Comparison of ENCODE assay signal across 1 cellular context in genomic region chr17:45247429-45248131, GRCh38.
TF ChIP-seq lines count a peak whose summit lies in the region.

No MANE protein-coding gene starts in this region.

TF ChIP-seq in HepG2, 621 proteins besides CTCF, POLR2A, EP300 and RAD21 (continued from another document and continues in another):
- TF ChIP-seq ZNF18 (CRISPR knock-in tag; IDR thresholded peaks at IDR 0.05; ENCODE audit: insufficient replicate concordance) = peak; percentile 71
- peak; percentile 31 for TF ChIP-seq MXD1 (CRISPR knock-in tag; IDR thresholded peaks at IDR 0.05)
- peak; percentile 45; the same call in 1 of the 2 replicates for TF ChIP-seq ETV5 (CRISPR knock-in tag; IDR thresholded peaks at IDR 0.05; ENCODE audit: borderline replicate concordance)
- TF ChIP-seq AGO1 (IDR thresholded peaks at IDR 0.05; ENCODE audit: low read depth, low read length, poor library complexity, severe bottlenecking) = no peak
- TF ChIP-seq ZNF530 (CRISPR knock-in tag; IDR thresholded peaks at IDR 0.05; ENCODE audit: low read depth) = no peak
- TF ChIP-seq SP2 (CRISPR knock-in tag; IDR thresholded peaks at IDR 0.05) = peak; percentile 48; the same call in 1 of the 2 replicates
- peak; percentile 34; the same call in 1 of the 2 replicates for TF ChIP-seq IRF2 (CRISPR knock-in tag; IDR thresholded peaks at IDR 0.05)
- TF ChIP-seq CENPX (CRISPR knock-in tag; IDR thresholded peaks at IDR 0.05) = no peak
- no peak for TF ChIP-seq ETV6 (CRISPR knock-in tag; conservative IDR thresholded peaks at IDR 0.05)
- TF ChIP-seq CBFB (CRISPR knock-in tag; IDR thresholded peaks at IDR 0.05) = no peak; the same call in 1 of the 2 replicates
- TF ChIP-seq TBL1XR1 (IDR thresholded peaks at IDR 0.05; ENCODE audit: borderline replicate concordance, low read length, partially characterized antibody) = no peak
- peak; percentile 59 for TF ChIP-seq MED8 (CRISPR knock-in tag; IDR thresholded peaks at IDR 0.05; ENCODE audit: insufficient replicate concordance)
- no peak for TF ChIP-seq SAFB2 (CRISPR knock-in tag; IDR thresholded peaks at IDR 0.05; ENCODE audit: borderline replicate concordance, low read depth)
- no peak for TF ChIP-seq JARID2 (CRISPR knock-in tag; IDR thresholded peaks at IDR 0.05; ENCODE audit: insufficient replicate concordance)
- 0 out of 2 replicates have a peak, but pooled peaks have one; percentile 24 for TF ChIP-seq ZBTB7B (CRISPR knock-in tag; IDR thresholded peaks at IDR 0.05)
- TF ChIP-seq PCBP2 (optimal IDR thresholded peaks at IDR 0.05; ENCODE audit: low read depth, low read length, poor library complexity, severe bottlenecking) = no peak
- no peak; the same call in none of the 2 replicates for TF ChIP-seq GATAD1 (CRISPR knock-in tag; IDR thresholded peaks at IDR 0.05)
- TF ChIP-seq GPN1 (CRISPR knock-in tag; IDR thresholded peaks at IDR 0.05; ENCODE audit: borderline replicate concordance) = no peak
- no peak for TF ChIP-seq ZNF17 (CRISPR knock-in tag; IDR thresholded peaks at IDR 0.05)
- 0 out of 2 replicates have a peak, but pooled peaks have one; percentile 34 for TF ChIP-seq ZNF510 (CRISPR knock-in tag; IDR thresholded peaks at IDR 0.05; ENCODE audit: low read depth)
- no peak for TF ChIP-seq SUZ12 (IDR thresholded peaks at IDR 0.05; ENCODE audit: low read depth, low read length)
- 0 out of 2 replicates have a peak, but pooled peaks have one; percentile 67 for TF ChIP-seq POGK (CRISPR knock-in tag; conservative IDR thresholded peaks at IDR 0.05)
- peak; percentile 50 for TF ChIP-seq PHF5A (CRISPR knock-in tag; IDR thresholded peaks at IDR 0.05; ENCODE audit: low read depth, unreplicated experiment)
- TF ChIP-seq ZNF333 (CRISPR knock-in tag; IDR thresholded peaks at IDR 0.05; ENCODE audit: borderline replicate concordance) = no peak
- peak; percentile 25; the same call in 1 of the 2 replicates for TF ChIP-seq BORCS8-MEF2B (CRISPR knock-in tag; IDR thresholded peaks at IDR 0.05)
- no peak for TF ChIP-seq TIGD3 (CRISPR knock-in tag; IDR thresholded peaks at IDR 0.05; ENCODE audit: borderline replicate concordance)
- peak; percentile 74; the same call in 1 of the 2 replicates for TF ChIP-seq KDM1A (CRISPR knock-in tag; IDR thresholded peaks at IDR 0.05)
- TF ChIP-seq ELF4 (CRISPR knock-in tag; IDR thresholded peaks at IDR 0.05; ENCODE audit: borderline replicate concordance) = no peak
- peak in 1 of 2 experiments; percentile 47; a peak in 1 of 4 replicates for TF ChIP-seq KLF16 (CRISPR knock-in tag; IDR thresholded peaks at IDR 0.05)
- TF ChIP-seq KDM3A (CRISPR knock-in tag; IDR thresholded peaks at IDR 0.05; ENCODE audit: low read depth) = no peak; the same call in 1 of the 2 replicates
- TF ChIP-seq ZSCAN20 (CRISPR knock-in tag; IDR thresholded peaks at IDR 0.05; ENCODE audit: borderline replicate concordance) = no peak
- no peak for TF ChIP-seq BCLAF1 (IDR thresholded peaks at IDR 0.05)
- peak; percentile 35 for TF ChIP-seq ZNF563 (CRISPR knock-in tag; IDR thresholded peaks at IDR 0.05)
- TF ChIP-seq PREB (CRISPR knock-in tag; IDR thresholded peaks at IDR 0.05) = no peak
- TF ChIP-seq ZNF670 (CRISPR knock-in tag; IDR thresholded peaks at IDR 0.05; ENCODE audit: borderline replicate concordance) = no peak
- no peak; the same call in 1 of the 2 replicates for TF ChIP-seq PRDM10 (CRISPR knock-in tag; IDR thresholded peaks at IDR 0.05; ENCODE audit: low read depth)
- TF ChIP-seq ZNF772 (CRISPR knock-in tag; IDR thresholded peaks at IDR 0.05) = no peak
- no peak; the same call in none of the 2 replicates for TF ChIP-seq ZNF784 (CRISPR knock-in tag; IDR thresholded peaks at IDR 0.05; ENCODE audit: borderline replicate concordance)
- peak; percentile 66; the same call in 1 of the 2 replicates for TF ChIP-seq NAIF1 (CRISPR knock-in tag; IDR thresholded peaks at IDR 0.05; ENCODE audit: borderline replicate concordance)
- no peak for TF ChIP-seq ZNF780A (CRISPR knock-in tag; IDR thresholded peaks at IDR 0.05)
- no peak for TF ChIP-seq STAT5B (CRISPR knock-in tag; IDR thresholded peaks at IDR 0.05)
- no peak for TF ChIP-seq ZNF562 (CRISPR knock-in tag; IDR thresholded peaks at IDR 0.05; ENCODE audit: borderline replicate concordance)
- TF ChIP-seq TFDP1 (CRISPR knock-in tag; IDR thresholded peaks at IDR 0.05; ENCODE audit: borderline replicate concordance) = peak; percentile 56; the same call in 1 of the 2 replicates
- peak; percentile 78; the same call in 1 of the 2 replicates for TF ChIP-seq MYPOP (CRISPR knock-in tag; IDR thresholded peaks at IDR 0.05)
- TF ChIP-seq NFE2 (CRISPR knock-in tag; IDR thresholded peaks at IDR 0.05) = no peak
- no peak for TF ChIP-seq TERF1 (CRISPR knock-in tag; IDR thresholded peaks at IDR 0.05)
- no peak for TF ChIP-seq SRF (IDR thresholded peaks at IDR 0.05; ENCODE audit: low read depth, low read length)
